26 cellular contexts compared by ENCODE assay signal in genomic region chr18:70046796-70047195, GRCh38.
DNase-seq lines count a peak whose midpoint lies in the region; ATAC-seq and TF ChIP-seq lines count a peak whose summit lies in the region.
"Had no signal": no experiment of that assay in that cellular context is flagged by ENCODE, and none has a peak within 500 bp of the region (broad histone marks: within the 10 kb centered on the region; RNA-seq: fewer than 3 reads in every experiment).

No MANE protein-coding gene starts in this region.

- H3K27me3 ChIP-seq in osteoblast (ENCODE audit: insufficient read depth, low read length): no peaks in the 10 kb centered on the region
- H3K27me3 ChIP-seq: dorsolateral prefrontal cortex, sigmoid colon, suprapubic skin had no signal

- H3K36me3 ChIP-seq in osteoblast (ENCODE audit: insufficient read depth, low read length): no peaks in the 10 kb centered on the region

- ATAC-seq in GM21825 (IDR thresholded peaks at IDR 0.05; ENCODE audit: unreplicated experiment) (no peak), GM21526 (IDR thresholded peaks at IDR 0.05; ENCODE audit: low FRiP score, unreplicated experiment) (no peak), HG02610 (IDR thresholded peaks at IDR 0.05; ENCODE audit: unreplicated experiment) (no peak)
- ATAC-seq: activated T-cell treated with anti-CD3 and anti-CD28 coated beads, Interleukin-2, amount 50 U/mL, for 72 hours; GM12878; PC-3; stimulated activated effector memory CD8-positive, alpha-beta T cell treated with anti-CD3 and anti-CD28 coated beads, Interleukin-12 subunit alpha, Interleukin-12 subunit beta, amount 100 ng/mL, for 72 hours had no signal

- H3K4me3 ChIP-seq in osteoblast (ENCODE audit: insufficient read depth, low read length): no peak overlapping the region
- H3K4me3 ChIP-seq: dorsolateral prefrontal cortex, GM12878, sigmoid colon, suprapubic skin had no signal

- peak overlapping the region; percentile 84 for H3K27ac ChIP-seq in osteoblast (ENCODE audit: low read depth, low read length)
- H3K27ac ChIP-seq: dorsolateral prefrontal cortex, sigmoid colon, suprapubic skin had no signal

- DNase-seq in AG20443 (ENCODE audit: low spot score) (peak; percentile 13), LHCN-M2 (ENCODE audit: low read depth) (peak; percentile 8), fibroblast of gingiva (ENCODE audit: low read depth) (peak; percentile 15), osteoblast (ENCODE audit: insufficient read length, low spot score, missing footprints) (no peak)
- DNase-seq: activated CD4-positive, alpha-beta T cell treated with anti-CD3 and anti-CD28 coated beads for 4 hours; activated naive CD4-positive, alpha-beta T cell treated with anti-CD3 and anti-CD28 coated beads, Interleukin-2, amount 10 ng/mL, durations not matched to agents 7 days and 5 days; activated T-cell treated with anti-CD3 and anti-CD28 coated beads, Interleukin-2, amount 50 U/mL, for 72 hours; AML-193; anterior cingulate cortex; CD8-positive, alpha-beta memory T cell; dorsolateral prefrontal cortex; erythroblast; glutamatergic neuron; NCI-H1105; NCI-H2081 treated with DMSO at 0.1 percent for 48 hours; NCI-H446; PC-3; posterior cingulate gyrus; sigmoid colon; stimulated activated CD4-positive, alpha-beta T cell treated with anti-CD3 and anti-CD28 coated beads, Interleukin-2, amount 100 ng/mL, for 24 hours had no signal

- H3K4me2 ChIP-seq in osteoblast (ENCODE audit: insufficient read depth, low read length): peak overlapping the region; percentile 26

- H3K9me3 ChIP-seq in osteoblast (ENCODE audit: low read depth, low read length): no peaks in the 10 kb centered on the region
- H3K9me3 ChIP-seq: sigmoid colon, suprapubic skin had no signal

- H3K4me1 ChIP-seq in osteoblast (ENCODE audit: insufficient read depth, low read length): peaks cover 42% of the 10 kb centered on the region
- H3K4me1 ChIP-seq: sigmoid colon had no signal

- no peak for TF ChIP-seq CTCF in osteoblast (IDR thresholded peaks at IDR 0.05; ENCODE audit: extremely low read depth, low read depth, low read length)

- peak overlapping the region; percentile 21 for H2AFZ ChIP-seq in osteoblast (ENCODE audit: low read length)

- no peaks in the 10 kb centered on the region for H4K20me1 ChIP-seq in osteoblast (ENCODE audit: insufficient read depth, low read length)

- H3K79me2 ChIP-seq in osteoblast (ENCODE audit: insufficient read depth, low read length): no peaks in the 10 kb centered on the region
